Comparison of ENCODE assay signal across 8 cellular contexts in the genomic region with DNA sequence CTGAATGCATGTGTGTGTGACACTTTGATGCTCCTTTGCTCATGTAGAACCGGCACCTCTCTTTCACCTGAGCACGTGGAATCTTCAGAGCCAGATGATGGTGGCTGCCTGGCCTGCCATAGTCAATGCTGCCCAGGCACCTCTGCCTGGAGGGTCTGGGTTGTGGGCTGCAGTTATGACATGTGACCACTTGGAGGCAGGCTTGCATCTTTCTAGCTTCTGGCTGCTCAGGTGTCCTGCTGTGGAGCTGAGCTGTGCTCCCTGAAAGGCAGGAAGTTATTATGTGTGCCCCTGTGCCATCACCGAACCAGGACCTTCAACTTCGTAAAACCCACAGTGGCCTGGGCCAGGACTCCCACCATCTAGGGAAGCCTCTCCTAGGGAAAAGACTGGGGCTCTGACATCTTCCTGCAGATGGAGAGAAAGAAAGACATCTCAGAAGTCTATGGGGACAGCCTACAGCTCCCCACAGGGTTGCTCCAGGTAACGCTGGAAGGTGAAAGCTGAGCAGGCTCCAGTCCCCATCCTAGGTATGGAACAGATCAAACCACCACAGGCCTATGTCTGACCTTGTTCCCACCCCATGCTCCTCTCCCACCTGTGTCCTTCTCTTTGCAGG. TPM values are rescaled to one million over a fixed set of nuclear protein-coding genes. Genes with fewer than 3 reads are reported as not detected.
DNase-seq lines count a peak whose midpoint lies in the region; ATAC-seq and TF ChIP-seq lines count a peak whose summit lies in the region.

No MANE protein-coding gene starts in this region.

- ATAC-seq in HG02588 (IDR thresholded peaks at IDR 0.05; ENCODE audit: unreplicated experiment) (peak; percentile 73), GM18519 (IDR thresholded peaks at IDR 0.05; ENCODE audit: low FRiP score, unreplicated experiment) (no peak)

- TF ChIP-seq CTCF in GM12875 (IDR thresholded peaks at IDR 0.05; ENCODE audit: borderline replicate concordance, insufficient read depth, low read depth, low read length) (peak; percentile 94), left ventricle myocardium inferior (IDR thresholded peaks at IDR 0.05; ENCODE audit: borderline replicate concordance) (peak; percentile 92), sigmoid colon (IDR thresholded peaks at IDR 0.05) (peak; percentile 41 to 63 (median 50))

- H3K27ac ChIP-seq in left ventricle myocardium inferior (replicated peaks): no peak overlapping the region
- no peak overlapping the region for H3K27ac ChIP-seq in sigmoid colon

- intact Hi-C loops in left ventricle myocardium inferior (cut with micrococcal nuclease): loop anchor here (5.0 to 10.0 kb wide), 2 partner anchors 51 to 168 kb away; no protein-coding TSS in a partner anchor
- intact Hi-C loops in sigmoid colon (cut with DNase I): no loop called here

- H3K9me3 ChIP-seq in left ventricle myocardium inferior (replicated peaks) (no peaks in the 10 kb centered on the region), sigmoid colon (no peaks in the 10 kb centered on the region)

- no peak overlapping the region for H3K4me3 ChIP-seq in GM12875 (ENCODE audit: low read depth, low read length)
- no peak overlapping the region for H3K4me3 ChIP-seq in left ventricle myocardium inferior
- no peak overlapping the region for H3K4me3 ChIP-seq in sigmoid colon

- WGBS in sigmoid colon, 2 donors: 10 to 22% methylated on average over 5 of the region's 5 CpGs

- no peak for TF ChIP-seq EP300 in sigmoid colon (IDR thresholded peaks at IDR 0.05)

- no peak for TF ChIP-seq POLR2A in sigmoid colon (IDR thresholded peaks at IDR 0.05)

- H3K4me1 ChIP-seq in left ventricle myocardium inferior: peaks cover 7% of the 10 kb centered on the region
- peaks cover 0 to 7% (median 6%) of the 10 kb centered on the region in 4 donors for H3K4me1 ChIP-seq in sigmoid colon

- H3K36me3 ChIP-seq in left ventricle myocardium inferior: no peaks in the 10 kb centered on the region
- no peaks in the 10 kb centered on the region for H3K36me3 ChIP-seq in sigmoid colon

- no peaks in the 10 kb centered on the region for H3K27me3 ChIP-seq in left ventricle myocardium inferior (ENCODE audit: low read depth)
- H3K27me3 ChIP-seq in sigmoid colon: no peaks in the 10 kb centered on the region

- DNase-seq in NCI-H1092 (lab: John Stamatoyannopoulos, UW) (peak; percentile 55), SW480 (ENCODE audit: low spot score) (peak; percentile 87), left ventricle myocardium inferior (peak; percentile 63), sigmoid colon (no peak)
- peak; percentile 58 for DNase-seq in activated naive CD8-positive, alpha-beta T cell treated with anti-CD3 and anti-CD28 coated beads, Interleukin-2, amount 50 U/mL, for 16 hours (ENCODE audit: low read depth, low spot score)

RNA-seq across cellular contexts. Expression of a gene that starts 30.2 kb away (rescaled TPM):
- total RNA-seq in left ventricle myocardium inferior: 2.2 TPM
- total RNA-seq in sigmoid colon: 1 to 10 TPM; 1.4 to 6.6 (median 2.0) TPM
- 10 to 100 TPM; 15.0 to 51.6 (median 22.9) TPM for polyA plus RNA-seq in sigmoid colon
